In the genomic region with DNA sequence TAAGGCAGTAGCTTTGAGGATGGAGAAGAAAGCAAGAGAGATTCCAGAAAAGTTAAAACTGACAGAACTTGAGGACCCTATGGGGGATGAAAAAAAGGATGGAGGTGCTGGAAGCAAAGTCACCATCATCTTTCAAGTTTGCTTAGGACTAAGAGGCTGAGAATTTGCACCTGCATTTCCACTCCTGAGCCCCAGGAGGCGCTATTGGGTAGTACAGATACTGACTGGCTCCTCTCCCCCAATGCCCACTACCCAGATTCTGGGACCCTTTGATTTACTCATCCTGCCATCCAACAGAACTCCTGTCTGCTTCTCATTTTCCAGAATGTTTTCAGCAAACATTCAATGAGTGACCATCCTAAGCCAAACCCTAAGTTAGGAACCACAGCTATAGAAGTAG, we compare ENCODE assay signal across 16 cellular contexts. TPM values are rescaled to one million over a fixed set of nuclear protein-coding genes. Genes with fewer than 3 reads are reported as not detected.
A peak's percentile ranks its signal among the peaks of the same experiment; 100 is the strongest.
DNase-seq lines count a peak whose midpoint lies in the region; ATAC-seq and TF ChIP-seq lines count a peak whose summit lies in the region.
"Had no signal": no experiment of that assay in that cellular context is flagged by ENCODE, and none has a peak within 500 bp of the region (broad histone marks: within the 10 kb centered on the region; RNA-seq: fewer than 3 reads in every experiment).

No MANE protein-coding gene starts in this region.

- dilution Hi-C loops in mammary epithelial cell (cut with HindIII; ENCODE audit: low sequenced_read_pairs) = no loop called here

- no peaks in the 10 kb centered on the region for H3K4me1 Mint-ChIP-seq in T-cell
- H3K4me1 Mint-ChIP-seq: CD4-positive, CD25-positive, alpha-beta regulatory T cell had no signal

- H3K9ac ChIP-seq in DND-41 (ENCODE audit: low read depth, low read length) (no peak overlapping the region), mammary epithelial cell (ENCODE audit: insufficient read depth, low read length) (no peak overlapping the region)

- no peaks in the 10 kb centered on the region for H3K4me1 ChIP-seq in DND-41 (ENCODE audit: insufficient read depth, low read length)
- H3K4me1 ChIP-seq in mammary epithelial cell (ENCODE audit: insufficient read depth, low read length) = no peaks in the 10 kb centered on the region
- H3K4me1 ChIP-seq: HAP-1, left ventricle myocardium inferior had no signal

- 0% methylated on average over 1 of the region's 1 CpG for WGBS in mammary epithelial cell (ENCODE audit: low coverage, missing lambda C conversion rate)

- H4K20me1 ChIP-seq in DND-41 (ENCODE audit: insufficient read depth, low read length) (no peaks in the 10 kb centered on the region), mammary epithelial cell (ENCODE audit: insufficient read depth, low read length) (no peaks in the 10 kb centered on the region)

- H3K9me3 Mint-ChIP-seq in T-cell = peaks cover 13 to 36% (median 19%) of the 10 kb centered on the region in 3 donors

- in situ Hi-C loops in mammary epithelial cell (cut with MboI; ENCODE audit: low sequenced_read_pairs in 2 of 2) = no loop called here

- peaks cover 8 to 14% of the 10 kb centered on the region in 2 donors for H3K27me3 Mint-ChIP-seq in T-cell

- no peak overlapping the region for H3K27ac Mint-ChIP-seq in T-cell
- H3K27ac Mint-ChIP-seq: CD4-positive, CD25-positive, alpha-beta regulatory T cell had no signal

- no peak overlapping the region for H3K4me3 Mint-ChIP-seq in T-cell
- H3K4me3 Mint-ChIP-seq: CD4-positive, CD25-positive, alpha-beta regulatory T cell had no signal

- no peak overlapping the region for H3K4me2 ChIP-seq in DND-41 (ENCODE audit: insufficient read depth, low read length)
- no peak overlapping the region for H3K4me2 ChIP-seq in mammary epithelial cell (ENCODE audit: insufficient read depth, low read depth, low read length)

- CTCF ChIA-PET in mammary epithelial cell (lab: Charles Lee; ENCODE audit: low non-redundant PET) = no interaction called here
- CTCF ChIA-PET in T-cell (lab: Charles Lee) = no interaction called here

- peaks cover 7% of the 10 kb centered on the region for H3K9me3 ChIP-seq in DND-41 (ENCODE audit: insufficient read depth, low read length, severe bottlenecking)
- peaks cover 12% of the 10 kb centered on the region for H3K9me3 ChIP-seq in mammary epithelial cell (replicated peaks; ENCODE audit: insufficient read depth, low read length)
- H3K9me3 ChIP-seq: HAP-1 had no signal

- no peak overlapping the region for H3K27ac ChIP-seq in DND-41 (ENCODE audit: low read length)
- H3K27ac ChIP-seq in HL-60 (replicated peaks) = no peak overlapping the region
- no peak overlapping the region for H3K27ac ChIP-seq in mammary epithelial cell (ENCODE audit: insufficient read depth, low read depth, low read length)
- H3K27ac ChIP-seq: left ventricle myocardium inferior had no signal

- H3K27me3 ChIP-seq in DND-41 (ENCODE audit: insufficient read depth, low read length, poor library complexity) = no peaks in the 10 kb centered on the region
- no peaks in the 10 kb centered on the region for H3K27me3 ChIP-seq in HL-60 (ENCODE audit: insufficient read depth, poor library complexity, severe bottlenecking)
- H3K27me3 ChIP-seq in mammary epithelial cell (ENCODE audit: insufficient read depth, low read length) = no peaks in the 10 kb centered on the region
- no peaks in the 10 kb centered on the region for H3K27me3 ChIP-seq in kidney epithelial cell (ENCODE audit: control insufficient read depth, insufficient read depth, low read length)
- H3K27me3 ChIP-seq: MG63 had no signal

- no peaks in the 10 kb centered on the region for H3K79me2 ChIP-seq in DND-41 (ENCODE audit: insufficient read depth, low read length)
- H3K79me2 ChIP-seq in mammary epithelial cell (ENCODE audit: insufficient read depth, low read length) = no peaks in the 10 kb centered on the region

- POLR2A ChIA-PET in T-cell (lab: Charles Lee) = no interaction called here

- ATAC-seq in DND-41 (ENCODE audit: insufficient read depth, low read depth) (no peak), T-cell (replicated peaks in 1 of 4) (no peak), HG03432 (IDR thresholded peaks at IDR 0.05; ENCODE audit: unreplicated experiment) (no peak), GM19397 (IDR thresholded peaks at IDR 0.05; ENCODE audit: unreplicated experiment) (no peak)

- intact Hi-C loops in mammary epithelial cell (cut with micrococcal nuclease) = no loop called here

- TF ChIP-seq CTCF in DND-41 (IDR thresholded peaks at IDR 0.05; ENCODE audit: borderline replicate concordance, extremely low read depth, low read length, poor library complexity, severe bottlenecking) (peak; percentile 53), HL-60 (IDR thresholded peaks at IDR 0.05; ENCODE audit: insufficient read depth, low read length) (peak; percentile 1), mammary epithelial cell (conservative IDR thresholded peaks at IDR 0.05 in 1 of 2, IDR thresholded peaks at IDR 0.05 in 1 of 2; ENCODE audit: extremely low read depth in 1 of 2, insufficient read depth in 1 of 2, low read depth in 1 of 2, low read length in 2 of 2) (peak; percentile 17 to 33), kidney epithelial cell (IDR thresholded peaks at IDR 0.05; ENCODE audit: insufficient read depth, low read length, poor library complexity, severe bottlenecking) (peak; percentile 21)

- H3K36me3 Mint-ChIP-seq in T-cell = no peaks in the 10 kb centered on the region
- H3K36me3 Mint-ChIP-seq: CD4-positive, CD25-positive, alpha-beta regulatory T cell had no signal

- BruUV-seq in mammary epithelial cell (replicated peaks; lab: Mats Ljungman, UMichigan) = no TSS peak

- no peak overlapping the region for H2AFZ ChIP-seq in DND-41 (ENCODE audit: low read depth, low read length)
- no peak overlapping the region for H2AFZ ChIP-seq in mammary epithelial cell (ENCODE audit: low read depth, low read length)

- no peak for DNase-seq in DND-41
- no peak for DNase-seq in HL-60 (ENCODE audit: low read depth in 1 of 2, low spot score in 1 of 2)
- no peak for DNase-seq in mammary epithelial cell
- no peak for DNase-seq in kidney epithelial cell (ENCODE audit: low read depth)
- DNase-seq in T-cell = no peak
- no peak for DNase-seq in NCI-H774 (lab: John Stamatoyannopoulos, UW)
- DNase-seq: activated naive CD4-positive, alpha-beta T cell; CD4-positive, CD25-positive, alpha-beta regulatory T cell; GDM1; left ventricle myocardium inferior; MG63; NCI-H2171; stimulated activated CD4-positive, alpha-beta T cell treated with anti-CD3 and anti-CD28 coated beads, Interleukin-4, amount 100 ng/mL, for 1 hour had no signal

- H3K4me3 ChIP-seq in DND-41 (ENCODE audit: low read depth in 1 of 2, low read length in 2 of 2) = no peak overlapping the region
- no peak overlapping the region for H3K4me3 ChIP-seq in HL-60 (replicated peaks; ENCODE audit: insufficient read depth, low read length)
- H3K4me3 ChIP-seq in mammary epithelial cell (replicated peaks in 1 of 3; ENCODE audit: insufficient read depth in 1 of 3, low read depth in 2 of 3, low read length in 3 of 3) = no peak overlapping the region
- H3K4me3 ChIP-seq in kidney epithelial cell (ENCODE audit: low read depth, low read length) = no peak overlapping the region
- H3K4me3 ChIP-seq: HAP-1, left ventricle myocardium inferior, MG63 had no signal

- no peaks in the 10 kb centered on the region for H3K36me3 ChIP-seq in DND-41 (ENCODE audit: insufficient read depth, low read length)
- H3K36me3 ChIP-seq in mammary epithelial cell (ENCODE audit: insufficient read depth, low read length) = no peaks in the 10 kb centered on the region
- H3K36me3 ChIP-seq in kidney epithelial cell (ENCODE audit: control insufficient read depth, insufficient read depth, low read length) = no peaks in the 10 kb centered on the region
- H3K36me3 ChIP-seq: HAP-1, left ventricle myocardium inferior, MG63 had no signal

RNA-seq across cellular contexts. Expression of a gene that starts 34.0 kb away (rescaled TPM):
- under 1 TPM in 1 of 2 donors, not detected in 1; 0.33 TPM for total RNA-seq in mammary epithelial cell
- not detected for polyA plus RNA-seq in mammary epithelial cell
- polyA minus RNA-seq in mammary epithelial cell = not detected
- under 0.01 and 1.4 TPM in 2 replicates for total RNA-seq in kidney epithelial cell
- 1 to 10 TPM in 2 of 5 donors, under 1 TPM in 3; 0.76 to 6.7 (median 0.98) TPM for total RNA-seq in T-cell

Comparison
In these comparisons a context has a peak if more than half of its experiments do, and no peak if none do; other contexts are left out.
1. CTCF ChIP-seq: peak in every context shown above with its lines; median percentile 53 in DND-41; 25 in mammary epithelial cell; 21 in kidney epithelial cell; 1 in HL-60.